Comparison of ENCODE assay signal across 21 cellular contexts in genomic region chr16:77432264-77432663, GRCh38. TPM values are rescaled to one million over a fixed set of nuclear protein-coding genes. Genes with fewer than 3 reads are reported as not detected.
"Had no signal": no experiment of that assay in that cellular context is flagged by ENCODE, and none has a peak within 500 bp of the region (broad histone marks: within the 10 kb centered on the region; RNA-seq: fewer than 3 reads in every experiment).

No MANE protein-coding gene starts in this region.

- H3K4me1 ChIP-seq: gastroesophageal sphincter had no signal

- H3K4me2 ChIP-seq: smooth muscle cell had no signal

- H3K4me3 Mint-ChIP-seq: naive thymus-derived CD4-positive, alpha-beta T cell; nephron progenitor cell; stimulated activated effector memory CD8-positive, alpha-beta T cell treated with anti-CD3 and anti-CD28 coated beads, Interleukin-12 subunit alpha, Interleukin-12 subunit beta, amount 100 ng/mL, for 72 hours had no signal

- H3K27ac Mint-ChIP-seq: naive thymus-derived CD4-positive, alpha-beta T cell; nephron progenitor cell; progenitor cell of endocrine pancreas; stimulated activated effector memory CD8-positive, alpha-beta T cell treated with anti-CD3 and anti-CD28 coated beads, Interleukin-12 subunit alpha, Interleukin-12 subunit beta, amount 100 ng/mL, for 72 hours had no signal

- H3K9me3 ChIP-seq: esophagus squamous epithelium, testis had no signal

- H3K9me3 Mint-ChIP-seq: stimulated activated effector memory CD8-positive, alpha-beta T cell treated with anti-CD3 and anti-CD28 coated beads, Interleukin-12 subunit alpha, Interleukin-12 subunit beta, amount 100 ng/mL, for 72 hours had no signal

- H3K27ac ChIP-seq: esophagus squamous epithelium, gastroesophageal sphincter, testis, tibial nerve had no signal

- ATAC-seq: gastroesophageal sphincter; naive thymus-derived CD4-positive, alpha-beta T cell; right cardiac atrium; stimulated activated effector memory CD8-positive, alpha-beta T cell treated with anti-CD3 and anti-CD28 coated beads, Interleukin-12 subunit alpha, Interleukin-12 subunit beta, amount 100 ng/mL, for 72 hours; stimulated activated naive CD8-positive, alpha-beta T cell treated with anti-CD3 and anti-CD28 coated beads, Interleukin-15, Interleukin-2, amounts not matched to agents 100 U/mL and 50 U/mL, for 24 hours had no signal

- DNase-seq: central memory CD4-positive, alpha-beta T cell; effector memory CD4-positive, alpha-beta T cell; esophagus squamous epithelium; foreskin fibroblast; head of caudate nucleus; hippocampal formation; mesendoderm; naive thymus-derived CD4-positive, alpha-beta T cell; nephron progenitor cell; right cardiac atrium; stimulated activated CD4-positive, alpha-beta T cell treated with anti-CD3 and anti-CD28 coated beads, Interleukin-2, amount 100 ng/mL, for 48 hours; stimulated activated CD8-positive, alpha-beta memory T cell treated with anti-CD3 and anti-CD28 coated beads, Interleukin-4, amount 100 ng/mL, for 48 hours; stimulated activated naive CD8-positive, alpha-beta T cell treated with anti-CD3 and anti-CD28 coated beads, Interleukin-15, Interleukin-2, amounts not matched to agents 100 U/mL and 50 U/mL, for 24 hours; testis had no signal

- H3K4me3 ChIP-seq: esophagus squamous epithelium, gastroesophageal sphincter, smooth muscle cell, testis, tibial nerve had no signal

- H3K4me1 Mint-ChIP-seq: stimulated activated effector memory CD8-positive, alpha-beta T cell treated with anti-CD3 and anti-CD28 coated beads, Interleukin-12 subunit alpha, Interleukin-12 subunit beta, amount 100 ng/mL, for 72 hours had no signal

- H3K27me3 ChIP-seq: testis had no signal

- H3K36me3 Mint-ChIP-seq: stimulated activated effector memory CD8-positive, alpha-beta T cell treated with anti-CD3 and anti-CD28 coated beads, Interleukin-12 subunit alpha, Interleukin-12 subunit beta, amount 100 ng/mL, for 72 hours had no signal

- H3K36me3 ChIP-seq: esophagus squamous epithelium, gastroesophageal sphincter, tibial nerve had no signal

RNA-seq across cellular contexts. Expression of gene ADAMTS18, which starts 2.6 kb away (rescaled TPM):
- total RNA-seq: esophagus squamous epithelium; naive thymus-derived CD4-positive, alpha-beta T cell; osteocyte; right cardiac atrium had no signal
- polyA plus RNA-seq: liver; naive thymus-derived CD4-positive, alpha-beta T cell; right cardiac atrium had no signal
